Comparison of ENCODE assay signal across 31 cellular contexts in the genomic region with DNA sequence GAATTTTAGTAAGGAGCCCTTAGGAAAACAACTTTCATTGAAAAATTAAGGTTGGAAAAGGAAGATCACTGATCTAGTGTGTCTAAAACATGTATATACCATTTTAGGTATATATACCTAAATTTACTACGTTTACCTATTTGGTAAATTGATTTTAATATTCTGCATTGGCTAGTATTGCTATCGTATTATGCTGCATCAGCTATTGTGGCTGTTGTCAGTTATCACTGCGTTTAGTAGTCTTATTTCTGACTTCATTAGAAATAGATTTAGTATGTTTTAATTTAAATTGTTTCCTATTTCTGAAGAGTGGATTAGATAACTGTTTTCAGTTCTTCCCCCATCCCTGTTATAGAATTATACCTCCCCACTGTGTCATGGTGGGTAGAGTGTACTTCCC.
"Had no signal": no experiment of that assay in that cellular context is flagged by ENCODE, and none has a peak within 500 bp of the region (broad histone marks: within the 10 kb centered on the region; RNA-seq: fewer than 3 reads in every experiment).

No MANE protein-coding gene starts in this region.

- DNase-seq: MG63, MM.1S, MV-4-11, NCI-H1048, NCI-H1092, NCI-H1092 treated with DMSO at 0.1 percent for 48 hours, NCI-H1105, NCI-H1105 treated with DMSO at 0.1 percent for 48 hours, NCI-H1417 treated with DMSO at 0.1 percent for 48 hours, NCI-H1694, NCI-H1694 treated with DMSO at 0.1 percent for 48 hours, NCI-H187, NCI-H187 treated with DMSO at 0.1 percent for 48 hours, NCI-H1930, NCI-H2029, NCI-H2029 treated with DMSO at 0.1 percent for 48 hours, NCI-H2081, NCI-H2081 treated with DMSO at 0.1 percent for 48 hours, NCI-H2107, NCI-H2171, NCI-H2171 treated with DMSO at 0.1 percent for 48 hours, NCI-H2227 treated with DMSO at 0.1 percent for 48 hours, NCI-H226, NCI-H345, NCI-H446, NCI-H446 treated with DMSO at 0.1 percent for 48 hours, NCI-H510A, NCI-H510A treated with DMSO at 0.1 percent for 48 hours, NCI-H524, NCI-H524 treated with DMSO at 0.1 percent for 48 hours, NCI-H526 had no signal

- H3K9me3 ChIP-seq: MG63 had no signal

- H3K27me3 ChIP-seq: MG63 had no signal

- H3K36me3 ChIP-seq: MG63 had no signal

- H3K4me3 ChIP-seq: MG63 had no signal
